In genomic region chr5:37304888-37305287, GRCh38 we compare ENCODE assay signal across 22 cellular contexts.
"Had no signal": no experiment of that assay in that cellular context is flagged by ENCODE, and none has a peak within 500 bp of the region (broad histone marks: within the 10 kb centered on the region; RNA-seq: fewer than 3 reads in every experiment).

No MANE protein-coding gene starts in this region.

- H3K4me1 ChIP-seq: SJSA1 had no signal

- H3K9me3 ChIP-seq: MG63, SJSA1 had no signal

- FAIRE-seq: RCC 7860 had no signal

- DNase-seq: Karpas-422, KG1, MG63, NCI-H1092, NCI-H1105 treated with DMSO at 0.1 percent for 48 hours, NCI-H1417 treated with DMSO at 0.1 percent for 48 hours, NCI-H146, NCI-H1694 treated with DMSO at 0.1 percent for 48 hours, NCI-H1930, NCI-H2081, NCI-H2107, NCI-H2227 treated with DMSO at 0.1 percent for 48 hours, NCI-H510A, NCI-H524 treated with DMSO at 0.1 percent for 48 hours, NCI-H69, NCI-H774, Right ventricle myocardium superior, RPMI8226, SIG-M5 had no signal

- H3K27ac ChIP-seq: SJSA1, SK-N-MC had no signal

- H3K4me3 ChIP-seq: MG63, SJSA1, SK-N-MC had no signal

- H3K27me3 ChIP-seq: MG63, SJSA1 had no signal
